Comparison of ENCODE assay signal across 29 cellular contexts in the genomic region with DNA sequence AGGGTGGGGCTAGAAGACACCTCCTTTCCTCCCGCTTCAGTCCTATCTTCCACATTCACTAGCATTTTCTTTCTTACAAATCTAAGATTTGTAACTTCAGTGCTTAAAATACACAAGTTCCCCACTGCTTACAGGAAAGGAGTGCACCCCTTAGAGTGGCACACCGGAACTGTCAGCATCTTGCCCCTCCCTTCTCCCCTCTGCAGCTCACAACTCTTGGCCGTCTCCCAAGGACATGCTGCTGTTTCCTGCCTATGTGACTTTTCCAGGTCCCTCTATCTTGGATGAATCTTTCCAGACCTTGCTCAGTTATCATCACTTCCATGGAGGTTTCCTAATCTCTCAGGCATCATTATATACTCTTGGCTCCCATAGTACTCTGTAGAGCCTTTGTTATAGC.
"Had no signal": no experiment of that assay in that cellular context is flagged by ENCODE, and none has a peak within 500 bp of the region (broad histone marks: within the 10 kb centered on the region; RNA-seq: fewer than 3 reads in every experiment).

No MANE protein-coding gene starts in this region.

- DNase-seq: activated CD4-positive, alpha-beta T cell treated with anti-CD3 and anti-CD28 coated beads, Interleukin-2, amount 10 ng/mL, durations not matched to agents 24 days and 14 days; activated CD4-positive, alpha-beta T cell treated with anti-CD3 and anti-CD28 coated beads, Interleukin-2, amount 50 U/mL, for 4 hours; activated CD8-positive, alpha-beta T cell treated with anti-CD3 and anti-CD28 coated beads for 36 hours; activated effector memory CD4-positive, alpha-beta T cell treated with anti-CD3 and anti-CD28 coated beads, Interleukin-2, amount 50 U/mL, for 16 hours; activated naive CD4-positive, alpha-beta T cell; activated naive CD4-positive, alpha-beta T cell treated with anti-CD3 and anti-CD28 coated beads, Interleukin-2, amount 50 U/mL, for 16 hours; activated naive CD8-positive, alpha-beta T cell treated with anti-CD3 and anti-CD28 coated beads for 36 hours; activated T-cell treated with anti-CD3 and anti-CD28 coated beads, Interleukin-2, amount 50 U/mL, for 1 hour; activated T-cell treated with anti-CD3 and anti-CD28 coated beads, Interleukin-2, amount 50 U/mL, for 72 hours; body of pancreas; caudate nucleus; cerebellar nuclear complex; MM.1S; MV-4-11; NCI-H1092; NCI-H1436 treated with DMSO at 0.1 percent for 48 hours; NCI-H1694 treated with DMSO at 0.1 percent for 48 hours; NCI-H2029 treated with DMSO at 0.1 percent for 48 hours; NCI-H2107; NCI-H2171; NCI-H510A; NCI-H526; NCI-H774; SIG-M5; T1000 had no signal

- H3K27ac ChIP-seq: body of pancreas, breast epithelium, KMS-11 had no signal

- H3K36me3 ChIP-seq: breast epithelium had no signal

- H3K4me3 ChIP-seq: body of pancreas, breast epithelium had no signal

- H3K27me3 ChIP-seq: body of pancreas, breast epithelium had no signal

- H3K4me1 ChIP-seq: body of pancreas, breast epithelium had no signal

- H3K9me3 ChIP-seq: body of pancreas, breast epithelium had no signal

- ATAC-seq: activated CD8-positive, alpha-beta T cell treated with anti-CD3 and anti-CD28 coated beads for 36 hours; activated T-cell treated with anti-CD3 and anti-CD28 coated beads, Interleukin-2, amount 50 U/mL, for 72 hours; activated T-helper 17 cell treated with anti-CD3 and anti-CD28 coated beads, Interleukin-2, amount 50 U/mL, for 72 hours; body of pancreas; Panc1 had no signal
